Comparison of ENCODE assay signal across 19 cellular contexts in the genomic region with DNA sequence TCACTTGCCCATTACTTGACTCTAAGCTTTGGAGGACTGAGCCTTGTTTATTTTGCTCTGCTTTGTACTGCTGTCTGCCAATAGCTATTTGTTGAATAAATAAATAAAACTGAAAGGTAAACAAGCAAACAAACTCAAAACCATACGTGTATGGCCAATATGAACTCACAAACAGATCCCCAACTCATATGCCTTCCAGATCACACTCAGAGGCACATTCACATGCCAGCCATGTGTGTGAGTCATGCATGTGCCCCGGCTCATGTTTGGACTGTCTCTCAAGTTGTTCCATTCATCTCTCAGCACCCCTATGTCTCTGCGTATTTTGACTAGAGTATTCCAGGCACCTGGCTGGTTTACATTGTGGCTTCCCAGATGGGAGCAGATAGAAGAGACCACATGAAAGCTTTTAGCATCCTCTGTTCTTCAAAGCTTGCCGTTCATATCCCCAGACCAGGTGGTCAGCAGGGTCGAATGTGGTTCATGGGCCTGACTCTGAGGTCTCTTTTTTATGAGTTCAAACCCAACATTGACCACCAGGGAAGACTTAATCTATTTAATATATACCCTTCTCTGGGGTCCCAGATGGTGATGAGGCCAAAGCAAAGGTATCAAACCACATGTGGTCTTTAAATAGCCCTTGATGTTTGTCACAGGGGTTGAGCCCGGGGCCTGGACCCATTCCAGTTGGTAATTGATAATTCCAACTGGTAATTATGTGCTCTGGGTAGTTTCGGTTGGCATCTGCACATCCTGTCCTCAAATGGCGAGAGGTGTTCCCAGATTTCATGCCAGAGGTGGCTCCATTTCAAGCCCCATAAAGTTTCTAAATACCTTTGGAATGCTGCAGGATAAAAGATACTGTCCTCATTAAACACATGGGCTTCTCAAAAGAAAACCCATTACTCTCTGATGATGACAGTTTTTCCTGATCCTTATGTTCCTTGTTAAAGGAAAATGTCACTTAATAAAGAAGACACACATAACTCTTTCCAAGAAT.
A peak's percentile ranks its signal among the peaks of the same experiment; 100 is the strongest.
DNase-seq lines count a peak whose midpoint lies in the region; FAIRE-seq and TF ChIP-seq lines count a peak whose summit lies in the region.
"Had no signal": no experiment of that assay in that cellular context is flagged by ENCODE, and none has a peak within 500 bp of the region (broad histone marks: within the 10 kb centered on the region; RNA-seq: fewer than 3 reads in every experiment).

No MANE protein-coding gene starts in this region.

- H3K4me3 Mint-ChIP-seq in HFFc6 = no peak overlapping the region
- H3K4me3 Mint-ChIP-seq: B cell; CD8-positive, alpha-beta memory T cell; GM23338 had no signal

- WGBS in prostate gland = 47% methylated on average over 8 of the region's 8 CpGs

- H3K27me3 ChIP-seq in bronchial epithelial cell (ENCODE audit: control insufficient read depth, insufficient read depth, low read length) = no peaks in the 10 kb centered on the region
- no peaks in the 10 kb centered on the region for H3K27me3 ChIP-seq in prostate gland (replicated peaks; ENCODE audit: insufficient read depth)
- H3K27me3 ChIP-seq: BLaER1 treated with 17β-estradiol and CSF1 and Interleukin-3, amounts not matched to agents 10 nM and 100 nM had no signal

- no peak for TF ChIP-seq POLR2A in prostate gland (IDR thresholded peaks at IDR 0.05)

- FAIRE-seq in bronchial epithelial cell (lab: Jason Lieb, UNC) (no peak), D721Med (lab: Jason Lieb, UNC) (no peak)
- FAIRE-seq: H54 had no signal

- H3K36me3 ChIP-seq in bronchial epithelial cell (ENCODE audit: control insufficient read depth, insufficient read depth, low read length) (no peaks in the 10 kb centered on the region), prostate gland (no peaks in the 10 kb centered on the region)
- H3K36me3 ChIP-seq: BLaER1 treated with 17β-estradiol and CSF1 and Interleukin-3, amounts not matched to agents 10 nM and 100 nM had no signal

- no peaks in the 10 kb centered on the region for H3K9me3 ChIP-seq in prostate gland
- H3K9me3 ChIP-seq: BLaER1 treated with 17β-estradiol and CSF1 and Interleukin-3, amounts not matched to agents 10 nM and 100 nM had no signal

- no peak overlapping the region for H3K27ac Mint-ChIP-seq in HFFc6
- H3K27ac Mint-ChIP-seq: B cell; CD4-positive, CD25-positive, alpha-beta regulatory T cell; CD8-positive, alpha-beta memory T cell; GM23338 had no signal

- no peaks in the 10 kb centered on the region for H3K36me3 Mint-ChIP-seq in HFFc6 (ENCODE audit: low read depth)
- H3K36me3 Mint-ChIP-seq: CD4-positive, CD25-positive, alpha-beta regulatory T cell; CD8-positive, alpha-beta memory T cell had no signal

- DNase-seq in NCI-H1105 treated with DMSO at 0.1 percent for 48 hours (lab: John Stamatoyannopoulos, UW) (peak; percentile 13), NCI-H1105 (lab: John Stamatoyannopoulos, UW) (no peak), LoVo (ENCODE audit: low spot score) (peak; percentile 28), bronchial epithelial cell (ENCODE audit: low read depth) (peak; percentile 45), prostate gland (ENCODE audit: low spot score) (peak; percentile 54), HFFc6 (no peak), OCI-M1 (lab: John Stamatoyannopoulos, UW) (no peak), D721Med (ENCODE audit: insufficient read length, low spot score) (no peak)
- DNase-seq: CD4-positive, CD25-positive, alpha-beta regulatory T cell; CD8-positive, alpha-beta memory T cell; COR-L47; DMS79 treated with DMSO at 0.1 percent for 48 hours; GF-D8; HCEC 1CT had no signal

- peaks cover 18% of the 10 kb centered on the region for H3K9me3 Mint-ChIP-seq in HFFc6
- H3K9me3 Mint-ChIP-seq: CD8-positive, alpha-beta memory T cell had no signal

- H3K4me1 Mint-ChIP-seq in HFFc6 (ENCODE audit: low read depth) = no peaks in the 10 kb centered on the region
- H3K4me1 Mint-ChIP-seq: B cell; CD4-positive, CD25-positive, alpha-beta regulatory T cell; CD8-positive, alpha-beta memory T cell; GM23338 had no signal

- no peaks in the 10 kb centered on the region for H3K27me3 Mint-ChIP-seq in HFFc6 (ENCODE audit: insufficient read depth)
- H3K27me3 Mint-ChIP-seq: B cell had no signal

- no peaks in the 10 kb centered on the region for H3K4me1 ChIP-seq in prostate gland (replicated peaks)
- H3K4me1 ChIP-seq: BLaER1 treated with 17β-estradiol and CSF1 and Interleukin-3, amounts not matched to agents 10 nM and 100 nM had no signal

- TF ChIP-seq CTCF in bronchial epithelial cell (IDR thresholded peaks at IDR 0.05; ENCODE audit: insufficient read depth, low read length, severe bottlenecking) (no peak), prostate gland (IDR thresholded peaks at IDR 0.05) (no peak), HFFc6 (IDR thresholded peaks at IDR 0.05) (no peak), D721Med (IDR thresholded peaks at IDR 0.05; ENCODE audit: insufficient read depth, missing control alignments) (no peak)

- H3K27ac ChIP-seq in prostate gland = peak overlapping the region in 1 of 2 donors; percentile 14
- H3K27ac ChIP-seq: BLaER1 treated with 17β-estradiol and CSF1 and Interleukin-3, amounts not matched to agents 10 nM and 100 nM; HL-60 had no signal

- intact Hi-C loops in prostate gland (cut with DNase I) = no loop called here

- H3K4me3 ChIP-seq in bronchial epithelial cell (ENCODE audit: low read depth, low read length) (no peak overlapping the region), prostate gland (no peak overlapping the region)
- H3K4me3 ChIP-seq: BLaER1 treated with 17β-estradiol and CSF1 and Interleukin-3, amounts not matched to agents 10 nM and 100 nM; GM23338 had no signal

Comparison
In these comparisons a context has a peak if more than half of its experiments do, and no peak if none do; other contexts are left out.
1. DNase-seq: peak in NCI-H1105 treated with DMSO at 0.1 percent for 48 hours (single experiment), LoVo (single experiment), bronchial epithelial cell (single experiment) and prostate gland (single experiment); none in NCI-H1105 (single experiment), HFFc6 (single experiment), OCI-M1 (single experiment) and D721Med (single experiment).